In genomic region chr2:101753720-101754490, GRCh38 we compare ENCODE assay signal across 1 cellular context.
TF ChIP-seq lines count a peak whose summit lies in the region.

No MANE protein-coding gene starts in this region.

TF ChIP-seq in IMR-90, 13 proteins besides CTCF, POLR2A, EP300 and RAD21 (continued from another document):
- TF ChIP-seq USF2 (IDR thresholded peaks at IDR 0.05; ENCODE audit: low read depth, low read length) (no peak), MAFK (IDR thresholded peaks at IDR 0.05; ENCODE audit: low read depth, low read length) (no peak)
TF ChIP-seq in IMR-90: peak in this region for 0.
